1 cellular context compared by ENCODE assay signal in the genomic region with DNA sequence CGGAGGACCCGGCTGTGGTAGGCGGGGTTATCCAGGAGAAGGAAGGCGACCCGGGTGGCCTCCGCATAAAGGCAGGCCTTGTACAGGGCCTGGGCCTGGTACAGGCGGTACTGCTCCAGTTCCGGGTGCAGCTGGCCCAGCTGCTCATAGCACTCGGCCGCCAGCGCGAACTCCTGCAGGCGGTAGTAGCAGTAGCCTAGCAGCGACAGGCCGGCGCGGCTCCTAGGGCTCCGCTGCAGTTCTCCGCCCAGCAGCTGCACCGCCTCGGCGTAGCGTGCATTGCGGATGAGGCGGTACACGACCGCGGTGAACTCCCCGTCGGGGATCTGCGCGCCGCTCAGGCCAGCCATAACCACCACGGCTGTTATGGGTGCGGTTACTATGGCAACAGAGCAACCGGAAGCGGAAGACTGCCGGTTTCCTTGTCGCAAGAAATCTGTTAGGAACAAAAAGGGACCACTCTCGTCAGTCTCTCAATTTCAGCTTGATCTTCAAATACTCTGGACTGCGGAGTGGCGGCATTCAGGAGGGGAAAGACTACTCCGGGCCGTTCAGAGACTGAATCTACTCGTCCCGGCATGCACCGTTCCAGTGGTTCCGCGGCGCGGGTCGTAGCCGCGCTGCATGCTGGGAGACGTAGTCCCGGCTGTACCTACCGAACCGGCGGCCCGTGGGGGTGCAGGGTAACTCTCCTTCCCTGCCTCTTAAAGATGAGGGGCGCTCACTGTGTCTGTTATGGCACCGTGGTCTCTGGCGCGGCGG.
A peak's percentile ranks its signal among the peaks of the same experiment; 100 is the strongest.
TF ChIP-seq lines count a peak whose summit lies in the region.

No MANE protein-coding gene starts in this region.

TF ChIP-seq in HepG2, 621 proteins besides CTCF, POLR2A, EP300 and RAD21 (continued from another document and continues in another):
- TF ChIP-seq IRF9 (CRISPR knock-in tag; IDR thresholded peaks at IDR 0.05; ENCODE audit: borderline replicate concordance) (0 out of 2 replicates have a peak, but pooled peaks have one; percentile 84), SIN3A (IDR thresholded peaks at IDR 0.05; ENCODE audit: borderline replicate concordance, low read depth, low read length) (peak; percentile 80; the same call in 1 of the 2 replicates), ZNF124 (CRISPR knock-in tag; IDR thresholded peaks at IDR 0.05) (0 out of 2 replicates have a peak, but pooled peaks have one; percentile 33), SSRP1 (CRISPR knock-in tag; IDR thresholded peaks at IDR 0.05) (no peak), NR2C2 (CRISPR knock-in tag; IDR thresholded peaks at IDR 0.05; ENCODE audit: borderline replicate concordance) (peak; percentile 97), ZNF317 (CRISPR knock-in tag; IDR thresholded peaks at IDR 0.05) (peak; percentile 52; the same call in 1 of the 2 replicates), ZNF329 (CRISPR knock-in tag; IDR thresholded peaks at IDR 0.05; ENCODE audit: low read depth) (no peak), HDAC2 (CRISPR knock-in tag; IDR thresholded peaks at IDR 0.05) (peak; percentile 45; the same call in 1 of the 2 replicates), TFAP4 (IDR thresholded peaks at IDR 0.05; ENCODE audit: borderline replicate concordance, low read depth) (no peak; the same call in 1 of the 2 replicates), ZNF343 (CRISPR knock-in tag; IDR thresholded peaks at IDR 0.05) (peak; percentile 26; the same call in 1 of the 2 replicates), ZNF160 (CRISPR knock-in tag; IDR thresholded peaks at IDR 0.05) (no peak), ZNF549 (CRISPR knock-in tag; IDR thresholded peaks at IDR 0.05) (no peak), IRF2 (CRISPR knock-in tag; IDR thresholded peaks at IDR 0.05) (peak; percentile 87), ZKSCAN8 (CRISPR knock-in tag; IDR thresholded peaks at IDR 0.05; ENCODE audit: borderline replicate concordance) (no peak), ZNF484 (CRISPR knock-in tag; IDR thresholded peaks at IDR 0.05; ENCODE audit: borderline replicate concordance, low read depth) (0 out of 2 replicates have a peak, but pooled peaks have one; percentile 29), PRPF4 (IDR thresholded peaks at IDR 0.05; ENCODE audit: low read depth, low read length, poor library complexity, severe bottlenecking) (no peak), ZNF605 (CRISPR knock-in tag; IDR thresholded peaks at IDR 0.05) (peak; percentile 75), CREB1 (IDR thresholded peaks at IDR 0.05) (peak; percentile 53; the same call in 1 of the 2 replicates), CREB1 (CRISPR knock-in tag; IDR thresholded peaks at IDR 0.05) (peak; percentile 90), ELF4 (CRISPR knock-in tag; IDR thresholded peaks at IDR 0.05; ENCODE audit: borderline replicate concordance) (peak; percentile 99), ZNF574 (CRISPR knock-in tag; IDR thresholded peaks at IDR 0.05) (peak; percentile 90), MIER2 (CRISPR knock-in tag; IDR thresholded peaks at IDR 0.05) (peak; percentile 71; the same call in 1 of the 2 replicates), ZMAT3 (CRISPR knock-in tag; conservative IDR thresholded peaks at IDR 0.05) (no peak), SP1 (IDR thresholded peaks at IDR 0.05) (no peak), SP1 (CRISPR knock-in tag; IDR thresholded peaks at IDR 0.05) (0 out of 2 replicates have a peak, but pooled peaks have one; percentile 12), ZSCAN30 (CRISPR knock-in tag; IDR thresholded peaks at IDR 0.05) (peak; percentile 84; the same call in 1 of the 2 replicates), HNRNPH1 (optimal IDR thresholded peaks at IDR 0.05; ENCODE audit: low read depth, low read length) (peak; percentile 78), ZC3H13 (CRISPR knock-in tag; IDR thresholded peaks at IDR 0.05) (no peak; the same call in 1 of the 2 replicates), ZSCAN21 (CRISPR knock-in tag; IDR thresholded peaks at IDR 0.05; ENCODE audit: borderline replicate concordance) (peak; percentile 37; the same call in 1 of the 2 replicates), ZNF652 (CRISPR knock-in tag; IDR thresholded peaks at IDR 0.05; ENCODE audit: borderline replicate concordance, low read depth) (no peak), SNAPC2 (CRISPR knock-in tag; IDR thresholded peaks at IDR 0.05) (peak; percentile 23; the same call in 1 of the 2 replicates), ZNF280B (CRISPR knock-in tag; IDR thresholded peaks at IDR 0.05; ENCODE audit: borderline replicate concordance) (no peak; the same call in 1 of the 2 replicates), ZNF333 (CRISPR knock-in tag; IDR thresholded peaks at IDR 0.05; ENCODE audit: borderline replicate concordance) (peak; percentile 76; the same call in 1 of the 2 replicates), GZF1 (CRISPR knock-in tag; IDR thresholded peaks at IDR 0.05) (peak; percentile 21; the same call in 1 of the 2 replicates), ZNF616 (CRISPR knock-in tag; IDR thresholded peaks at IDR 0.05; ENCODE audit: low read depth) (0 out of 2 replicates have a peak, but pooled peaks have one; percentile 19), ETV5 (CRISPR knock-in tag; IDR thresholded peaks at IDR 0.05; ENCODE audit: borderline replicate concordance) (peak; percentile 67; the same call in 1 of the 2 replicates), ZBTB8A (CRISPR knock-in tag; IDR thresholded peaks at IDR 0.05; ENCODE audit: borderline replicate concordance, low read depth) (no peak), MED1 (CRISPR knock-in tag; IDR thresholded peaks at IDR 0.05) (no peak; the same call in 1 of the 2 replicates), TARDBP (CRISPR knock-in tag; IDR thresholded peaks at IDR 0.05) (peak; percentile 77), MXD4 (CRISPR knock-in tag; IDR thresholded peaks at IDR 0.05) (peak; percentile 68), RFX1 (IDR thresholded peaks at IDR 0.05) (peak; percentile 97), ATF3 (CRISPR knock-in tag; IDR thresholded peaks at IDR 0.05) (no peak), ZNF563 (CRISPR knock-in tag; IDR thresholded peaks at IDR 0.05) (peak; percentile 65)
- TF ChIP-seq, protein P1, sequence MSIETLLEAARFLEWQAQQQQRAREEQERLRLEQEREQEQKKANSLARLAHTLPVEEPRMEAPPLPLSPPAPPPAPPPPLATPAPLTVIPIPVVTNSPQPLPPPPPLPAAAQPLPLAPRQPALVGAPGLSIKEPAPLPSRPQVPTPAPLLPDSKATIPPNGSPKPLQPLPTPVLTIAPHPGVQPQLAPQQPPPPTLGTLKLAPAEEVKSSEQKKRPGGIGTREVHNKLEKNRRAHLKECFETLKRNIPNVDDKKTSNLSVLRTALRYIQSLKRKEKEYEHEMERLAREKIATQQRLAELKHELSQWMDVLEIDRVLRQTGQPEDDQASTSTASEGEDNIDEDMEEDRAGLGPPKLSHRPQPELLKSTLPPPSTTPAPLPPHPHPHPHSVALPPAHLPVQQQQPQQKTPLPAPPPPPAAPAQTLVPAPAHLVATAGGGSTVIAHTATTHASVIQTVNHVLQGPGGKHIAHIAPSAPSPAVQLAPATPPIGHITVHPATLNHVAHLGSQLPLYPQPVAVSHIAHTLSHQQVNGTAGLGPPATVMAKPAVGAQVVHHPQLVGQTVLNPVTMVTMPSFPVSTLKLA (IDR thresholded peaks at IDR 0.05): no peak
- TF ChIP-seq, protein P2, sequence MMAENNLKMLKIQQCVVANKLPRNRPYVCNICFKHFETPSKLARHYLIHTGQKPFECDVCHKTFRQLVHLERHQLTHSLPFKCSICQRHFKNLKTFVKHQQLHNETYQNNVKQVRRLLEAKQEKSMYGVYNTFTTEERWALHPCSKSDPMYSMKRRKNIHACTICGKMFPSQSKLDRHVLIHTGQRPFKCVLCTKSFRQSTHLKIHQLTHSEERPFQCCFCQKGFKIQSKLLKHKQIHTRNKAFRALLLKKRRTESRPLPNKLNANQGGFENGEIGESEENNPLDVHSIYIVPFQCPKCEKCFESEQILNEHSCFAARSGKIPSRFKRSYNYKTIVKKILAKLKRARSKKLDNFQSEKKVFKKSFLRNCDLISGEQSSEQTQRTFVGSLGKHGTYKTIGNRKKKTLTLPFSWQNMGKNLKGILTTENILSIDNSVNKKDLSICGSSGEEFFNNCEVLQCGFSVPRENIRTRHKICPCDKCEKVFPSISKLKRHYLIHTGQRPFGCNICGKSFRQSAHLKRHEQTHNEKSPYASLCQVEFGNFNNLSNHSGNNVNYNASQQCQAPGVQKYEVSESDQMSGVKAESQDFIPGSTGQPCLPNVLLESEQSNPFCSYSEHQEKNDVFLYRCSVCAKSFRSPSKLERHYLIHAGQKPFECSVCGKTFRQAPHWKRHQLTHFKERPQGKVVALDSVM (CRISPR knock-in tag; IDR thresholded peaks at IDR 0.05): no peak; the same call in 1 of the 2 replicates
- TF ChIP-seq, protein P3, sequence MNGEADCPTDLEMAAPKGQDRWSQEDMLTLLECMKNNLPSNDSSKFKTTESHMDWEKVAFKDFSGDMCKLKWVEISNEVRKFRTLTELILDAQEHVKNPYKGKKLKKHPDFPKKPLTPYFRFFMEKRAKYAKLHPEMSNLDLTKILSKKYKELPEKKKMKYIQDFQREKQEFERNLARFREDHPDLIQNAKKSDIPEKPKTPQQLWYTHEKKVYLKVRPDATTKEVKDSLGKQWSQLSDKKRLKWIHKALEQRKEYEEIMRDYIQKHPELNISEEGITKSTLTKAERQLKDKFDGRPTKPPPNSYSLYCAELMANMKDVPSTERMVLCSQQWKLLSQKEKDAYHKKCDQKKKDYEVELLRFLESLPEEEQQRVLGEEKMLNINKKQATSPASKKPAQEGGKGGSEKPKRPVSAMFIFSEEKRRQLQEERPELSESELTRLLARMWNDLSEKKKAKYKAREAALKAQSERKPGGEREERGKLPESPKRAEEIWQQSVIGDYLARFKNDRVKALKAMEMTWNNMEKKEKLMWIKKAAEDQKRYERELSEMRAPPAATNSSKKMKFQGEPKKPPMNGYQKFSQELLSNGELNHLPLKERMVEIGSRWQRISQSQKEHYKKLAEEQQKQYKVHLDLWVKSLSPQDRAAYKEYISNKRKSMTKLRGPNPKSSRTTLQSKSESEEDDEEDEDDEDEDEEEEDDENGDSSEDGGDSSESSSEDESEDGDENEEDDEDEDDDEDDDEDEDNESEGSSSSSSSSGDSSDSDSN (CRISPR knock-in tag; IDR thresholded peaks at IDR 0.05): peak; percentile 87
- TF ChIP-seq, protein P4, sequence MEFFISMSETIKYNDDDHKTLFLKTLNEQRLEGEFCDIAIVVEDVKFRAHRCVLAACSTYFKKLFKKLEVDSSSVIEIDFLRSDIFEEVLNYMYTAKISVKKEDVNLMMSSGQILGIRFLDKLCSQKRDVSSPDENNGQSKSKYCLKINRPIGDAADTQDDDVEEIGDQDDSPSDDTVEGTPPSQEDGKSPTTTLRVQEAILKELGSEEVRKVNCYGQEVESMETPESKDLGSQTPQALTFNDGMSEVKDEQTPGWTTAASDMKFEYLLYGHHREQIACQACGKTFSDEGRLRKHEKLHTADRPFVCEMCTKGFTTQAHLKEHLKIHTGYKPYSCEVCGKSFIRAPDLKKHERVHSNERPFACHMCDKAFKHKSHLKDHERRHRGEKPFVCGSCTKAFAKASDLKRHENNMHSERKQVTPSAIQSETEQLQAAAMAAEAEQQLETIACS (CRISPR knock-in tag; IDR thresholded peaks at IDR 0.05): 0 out of 2 replicates have a peak, but pooled peaks have one; percentile 21
